2 cellular contexts compared by ENCODE assay signal in genomic region chr9:113609562-113610318, GRCh38.
TF ChIP-seq lines count a peak whose summit lies in the region.

No MANE protein-coding gene starts in this region.

TF ChIP-seq in Ishikawa, 13 proteins besides CTCF, POLR2A, EP300 and RAD21:
- TF ChIP-seq REST (IDR thresholded peaks at IDR 0.05; ENCODE audit: low read depth) = no peak
- TF ChIP-seq NFIC (IDR thresholded peaks at IDR 0.05) = peak; percentile 41; the same call in 1 of the 2 replicates

TF ChIP-seq in H1, 55 proteins besides CTCF, POLR2A, EP300 and RAD21 (continued from another document):
- TF ChIP-seq TEAD4 (IDR thresholded peaks at IDR 0.05; ENCODE audit: low read depth, low read length) (peak; percentile 74; the same call in 1 of the 2 replicates), TCF12 (IDR thresholded peaks at IDR 0.05; ENCODE audit: low read depth, low read length) (peak; percentile 93), SIX5 (IDR thresholded peaks at IDR 0.05; ENCODE audit: low read depth, low read length) (no peak), JUND (IDR thresholded peaks at IDR 0.05; ENCODE audit: low read length) (no peak), E2F6 (IDR thresholded peaks at IDR 0.05) (no peak), RNF2 (IDR thresholded peaks at IDR 0.05; ENCODE audit: borderline replicate concordance, low read depth, low read length, missing control alignments, poor library complexity, severe bottlenecking) (no peak), BRCA1 (IDR thresholded peaks at IDR 0.05; ENCODE audit: low read depth, low read length) (no peak), POLR2AphosphoS5 (IDR thresholded peaks at IDR 0.05; ENCODE audit: low read depth, low read length) (no peak; the same call in 1 of the 2 replicates), ASH2L (IDR thresholded peaks at IDR 0.05; ENCODE audit: low read length) (peak; percentile 95), RBBP5 (IDR thresholded peaks at IDR 0.05; ENCODE audit: borderline replicate concordance, low read depth, low read length) (peak; percentile 89), CHD1 (IDR thresholded peaks at IDR 0.05; ENCODE audit: low read depth, low read length) (no peak), ATF3 (IDR thresholded peaks at IDR 0.05; ENCODE audit: insufficient read depth, low read depth, low read length) (no peak)
